In the genomic region with DNA sequence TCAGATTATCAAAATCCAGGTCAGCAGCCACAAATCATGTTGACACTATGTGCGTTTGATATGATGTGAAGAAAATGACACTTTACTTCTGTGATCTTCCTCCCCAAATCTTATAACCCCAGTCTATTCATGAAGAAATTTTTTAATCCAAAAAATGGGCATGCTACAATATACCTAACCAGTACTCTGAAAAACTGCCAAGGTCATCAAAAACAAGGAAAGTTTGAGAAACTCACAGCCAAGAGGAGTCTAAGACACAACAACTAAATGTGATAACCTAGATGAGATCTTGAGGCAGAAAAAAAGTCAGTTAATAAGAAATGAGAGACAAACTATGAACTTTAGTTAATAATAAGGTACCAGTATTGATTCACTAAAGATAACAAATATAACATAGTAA, we compare ENCODE assay signal across 30 cellular contexts.
"Had no signal": no experiment of that assay in that cellular context is flagged by ENCODE, and none has a peak within 500 bp of the region (broad histone marks: within the 10 kb centered on the region; RNA-seq: fewer than 3 reads in every experiment).

No MANE protein-coding gene starts in this region.

- H3K79me2 ChIP-seq: parathyroid adenoma had no signal

- H3K27me3 ChIP-seq: neutrophil, ovary, spleen, suprapubic skin, testis, tibial artery, transverse colon, upper lobe of right lung, uterus had no signal

- H3K4me1 ChIP-seq: parathyroid adenoma, psoas muscle, spleen, suprapubic skin, testis, tibial artery, transverse colon, upper lobe of right lung, uterus had no signal

- H3K27ac ChIP-seq: neutrophil, ovary, parathyroid adenoma, psoas muscle, skin epidermis, spleen, suprapubic skin, testis, tibial artery, transverse colon, upper lobe of right lung, uterus had no signal

- DNase-seq: naive thymus-derived CD8-positive, alpha-beta T cell; nephron progenitor cell; nucleus accumbens; ovary; posterior cingulate gyrus; psoas muscle; right cardiac atrium; spleen; stimulated activated CD4-positive, alpha-beta T cell treated with anti-CD3 and anti-CD28 coated beads, Interleukin-12 subunit alpha, Interleukin-12 subunit beta, amount 100 ng/mL, for 4 hours; stimulated activated CD4-positive, alpha-beta T cell treated with anti-CD3 and anti-CD28 coated beads, Interleukin-1b, Interleukin-23, amount 100 ng/mL, for 48 hours; stimulated activated CD4-positive, alpha-beta T cell treated with anti-CD3 and anti-CD28 coated beads, Interleukin-4, amount 100 ng/mL, for 1 hour; stimulated activated CD4-positive, alpha-beta T cell treated with anti-CD3 and anti-CD28 coated beads, Interleukin-4, amount 100 ng/mL, for 4 hours; stimulated activated CD8-positive, alpha-beta memory T cell treated with anti-CD3 and anti-CD28 coated beads, Interleukin-4, amount 100 ng/mL, for 48 hours; stimulated activated naive CD4-positive, alpha-beta T cell; stimulated activated naive CD8-positive, alpha-beta T cell treated with anti-CD3 and anti-CD28 coated beads, Interleukin-15, amount 100 ng/mL, for 72 hours; stimulated activated naive CD8-positive, alpha-beta T cell treated with anti-CD3 and anti-CD28 coated beads, Interleukin-15, Interleukin-2, amounts not matched to agents 100 U/mL and 50 U/mL, for 24 hours; substantia nigra; testis; tibial artery; transverse colon; upper lobe of right lung; uterus had no signal

- H3K4me2 ChIP-seq: smooth muscle cell had no signal

- ATAC-seq: naive thymus-derived CD8-positive, alpha-beta T cell; natural killer cell treated with Interleukin-12 subunit alpha and Interleukin-12 subunit beta and Interleukin-15 and Interleukin-18, amount 100 ng/mL, for 72 hours; psoas muscle; right cardiac atrium; sciatic nerve; stimulated activated memory B cell treated with anti-CD40 and anti-IgM and Interleukin-4, amounts not matched to agents 10 μg/mL and 1 μg/mL and 100 μg/mL, for 72 hours; stimulated activated naive CD8-positive, alpha-beta T cell treated with anti-CD3 and anti-CD28 coated beads, Interleukin-15, amount 100 ng/mL, for 72 hours; stimulated activated naive CD8-positive, alpha-beta T cell treated with anti-CD3 and anti-CD28 coated beads, Interleukin-15, Interleukin-2, amounts not matched to agents 100 U/mL and 50 U/mL, for 24 hours; upper lobe of right lung had no signal

- H3K36me3 ChIP-seq: neutrophil, ovary, spleen, suprapubic skin, tibial artery, transverse colon, upper lobe of right lung, uterus had no signal

- H3K4me3 ChIP-seq: ovary, psoas muscle, skin epidermis, smooth muscle cell, spleen, suprapubic skin, testis, tibial artery, transverse colon, upper lobe of right lung, uterus had no signal

- H2AFZ ChIP-seq: parathyroid adenoma had no signal

- H3K9me3 ChIP-seq: neutrophil, ovary, psoas muscle, suprapubic skin, testis, tibial artery, transverse colon, upper lobe of right lung, uterus had no signal

- H3K9ac ChIP-seq: parathyroid adenoma had no signal
